ENCODE assay signal across 1 cellular context in genomic region chr21:38499296-38499695, GRCh38.
TF ChIP-seq lines count a peak whose summit lies in the region.

No MANE protein-coding gene starts in this region.

TF ChIP-seq in endothelial cell of umbilical vein, 7 proteins besides CTCF, POLR2A, EP300 and RAD21 (continued from another document):
- peak; percentile 71 for TF ChIP-seq JUN (IDR thresholded peaks at IDR 0.05; ENCODE audit: borderline replicate concordance, insufficient read depth, insufficient read length, low read depth)
